8 cellular contexts compared by ENCODE assay signal in the genomic region with DNA sequence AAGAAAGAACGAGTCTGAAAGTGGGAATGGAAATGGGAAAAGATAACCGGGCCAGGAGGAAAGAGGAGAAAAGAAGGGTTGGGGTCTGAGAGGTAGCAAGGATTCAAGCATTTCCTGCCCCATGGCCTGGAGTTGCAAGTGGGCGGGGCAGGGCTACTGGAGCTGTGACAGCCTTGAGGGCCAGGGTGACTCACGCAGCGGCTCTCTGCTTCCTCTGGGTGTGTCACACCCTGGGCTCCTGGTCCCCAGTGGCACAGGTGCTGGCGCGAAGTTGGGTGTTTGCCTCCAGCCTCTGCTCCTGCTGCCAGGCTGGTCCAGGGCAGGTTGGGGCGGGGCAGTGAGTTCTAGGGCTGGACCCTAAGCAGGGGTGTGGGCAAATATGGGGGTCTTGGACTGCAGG. TPM values are rescaled to one million over a fixed set of nuclear protein-coding genes. Genes with fewer than 3 reads are reported as not detected.
DNase-seq lines count a peak whose midpoint lies in the region; ATAC-seq and TF ChIP-seq lines count a peak whose summit lies in the region.

No MANE protein-coding gene starts in this region.

- no peaks in the 10 kb centered on the region for H3K9me3 ChIP-seq in testis
- H3K9me3 ChIP-seq in uterus = no peaks in the 10 kb centered on the region

- H3K36me3 ChIP-seq in testis (ENCODE audit: low read depth, missing control alignments) (no peaks in the 10 kb centered on the region), uterus (no peaks in the 10 kb centered on the region)

- H3K27ac Mint-ChIP-seq in T-helper 2 cell treated with Interferon-gamma antibody and Interleukin-4, amounts not matched to agents 5 μg/mL and 100 μg/mL, for 36 hours = peak overlapping the region; percentile 35

- H3K36me3 Mint-ChIP-seq in T-helper 2 cell treated with Interferon-gamma antibody and Interleukin-4, amounts not matched to agents 5 μg/mL and 100 μg/mL, for 36 hours (ENCODE audit: low read depth) = no peaks in the 10 kb centered on the region

- no peak overlapping the region for H3K4me3 Mint-ChIP-seq in T-helper 2 cell treated with Interferon-gamma antibody and Interleukin-4, amounts not matched to agents 5 μg/mL and 100 μg/mL, for 36 hours

- TF ChIP-seq POLR2A in testis (IDR thresholded peaks at IDR 0.05) (no peak), uterus (IDR thresholded peaks at IDR 0.05) (no peak)

- 68 to 80% methylated on average over 6 to 8 of the region's 8 CpGs for WGBS in testis, 2 donors

- ATAC-seq in esophagus mucosa (peak; percentile 89), GM21360 (IDR thresholded peaks at IDR 0.05; ENCODE audit: unreplicated experiment) (no peak), HG02870 (IDR thresholded peaks at IDR 0.05; ENCODE audit: unreplicated experiment) (no peak)

- TF ChIP-seq CTCF in testis (IDR thresholded peaks at IDR 0.05) (no peak), uterus (IDR thresholded peaks at IDR 0.05) (no peak)

- DNase-seq in A172 (ENCODE audit: low spot score) = peak; percentile 88
- DNase-seq in HEK293T (ENCODE audit: extremely low spot score) = peak; percentile 39
- peak; percentile 40 for DNase-seq in T-helper 2 cell treated with Interferon-gamma antibody and Interleukin-4, amounts not matched to agents 5 μg/mL and 100 μg/mL, for 36 hours (ENCODE audit: low spot score)
- DNase-seq in testis = no peak
- DNase-seq in uterus = no peak

- H3K4me3 ChIP-seq in testis (no peak overlapping the region), uterus (no peak overlapping the region)

- peak overlapping the region; percentile 19 to 53 for H3K27ac ChIP-seq in testis
- no peak overlapping the region for H3K27ac ChIP-seq in uterus

- no peaks in the 10 kb centered on the region for H3K9me3 Mint-ChIP-seq in T-helper 2 cell treated with Interferon-gamma antibody and Interleukin-4, amounts not matched to agents 5 μg/mL and 100 μg/mL, for 36 hours

- CTCF ChIA-PET in HEK293T (lab: Yijun Ruan, JAX) = interaction anchor here (1.0 to 2.7 kb wide), 3 partner anchors 8 to 323 kb away, joined by 3 to 19 read pairs (median 16); no protein-coding TSS in a partner anchor

- H3K4me1 ChIP-seq in testis = peaks cover 9% of the 10 kb centered on the region
- no peaks in the 10 kb centered on the region for H3K4me1 ChIP-seq in uterus

- H3K27me3 Mint-ChIP-seq in T-helper 2 cell treated with Interferon-gamma antibody and Interleukin-4, amounts not matched to agents 5 μg/mL and 100 μg/mL, for 36 hours (ENCODE audit: low read depth) = peaks cover 50% of the 10 kb centered on the region

- H3K27me3 ChIP-seq in testis (no peaks in the 10 kb centered on the region), uterus (no peaks in the 10 kb centered on the region)

- intact Hi-C loops in testis (cut with DNase I; ENCODE audit: low total_unique reads) = no loop called here
- intact Hi-C loops in uterus (cut with DNase I; ENCODE audit: low total_unique reads) = no loop called here

- H3K4me1 Mint-ChIP-seq in T-helper 2 cell treated with Interferon-gamma antibody and Interleukin-4, amounts not matched to agents 5 μg/mL and 100 μg/mL, for 36 hours (ENCODE audit: low read depth) = peaks cover 23% of the 10 kb centered on the region

- POLR2A ChIA-PET in HEK293T (lab: Yijun Ruan, JAX) = no interaction called here

TF ChIP-seq in HEK293T, 16 proteins besides CTCF, POLR2A, EP300 and RAD21:
- TF ChIP-seq FOXK2 (IDR thresholded peaks at IDR 0.05) (no peak), ZNF384 (IDR thresholded peaks at IDR 0.05) (no peak), TARDBP (IDR thresholded peaks at IDR 0.05) (no peak), BHLHE40 (IDR thresholded peaks at IDR 0.05; ENCODE audit: borderline replicate concordance) (no peak), NFRKB (IDR thresholded peaks at IDR 0.05) (no peak)

RNA-seq across cellular contexts. Expression of a gene that starts 3.3 kb away (rescaled TPM):
- 2.1 and 3.3 TPM in 2 replicates for total RNA-seq in A172 (2014; rRNA removed; shearing (Covaris generic))
- total RNA-seq in esophagus mucosa (3.8 TPM), testis (10 to 100 TPM; 33.5 to 48.3 TPM), uterus (1 to 10 TPM in 1 of 4 donors, under 1 TPM in 1, not detected in 2; 0.61 to 2.9 TPM)
- 10.3 TPM for polyA plus RNA-seq in testis (ENCODE audit: insufficient read depth, low read depth, low replicate concordance)

RNA-seq across cellular contexts. Expression of a gene that starts 46.9 kb away (rescaled TPM):
- 0.69 TPM in 1 of 2 replicates, not detected in the other for total RNA-seq in A172 (2014; rRNA removed; shearing (Covaris generic))
- total RNA-seq in esophagus mucosa (30.4 TPM), testis (under 1 TPM in 1 of 2 donors, not detected in 1; 0.43 TPM), uterus (not detected)
- not detected for polyA plus RNA-seq in testis (ENCODE audit: insufficient read depth, low read depth, low replicate concordance)

Comparison
In these comparisons a context has a peak if more than half of its experiments do, and no peak if none do; other contexts are left out.
1. DNase-seq: peak in A172 (single experiment), HEK293T (single experiment) and T-helper 2 cell treated with Interferon-gamma antibody and Interleukin-4, amounts not matched to agents 5 μg/mL and 100 μg/mL, for 36 hours (single experiment); none in testis (single experiment) and uterus (0 of 2).
2. H3K27ac ChIP-seq: peak in testis (2 of 2); none in uterus (0 of 2).
3. RNA of a gene that starts 46.9 kb away (total RNA-seq): 30.4 TPM in esophagus mucosa (single experiment); 0.43 TPM in testis, 0.69 TPM in A172 and not detected in uterus; every median in the first group is over 10 times any median in the second.